Comparison of ENCODE assay signal across 9 cellular contexts in the genomic region with DNA sequence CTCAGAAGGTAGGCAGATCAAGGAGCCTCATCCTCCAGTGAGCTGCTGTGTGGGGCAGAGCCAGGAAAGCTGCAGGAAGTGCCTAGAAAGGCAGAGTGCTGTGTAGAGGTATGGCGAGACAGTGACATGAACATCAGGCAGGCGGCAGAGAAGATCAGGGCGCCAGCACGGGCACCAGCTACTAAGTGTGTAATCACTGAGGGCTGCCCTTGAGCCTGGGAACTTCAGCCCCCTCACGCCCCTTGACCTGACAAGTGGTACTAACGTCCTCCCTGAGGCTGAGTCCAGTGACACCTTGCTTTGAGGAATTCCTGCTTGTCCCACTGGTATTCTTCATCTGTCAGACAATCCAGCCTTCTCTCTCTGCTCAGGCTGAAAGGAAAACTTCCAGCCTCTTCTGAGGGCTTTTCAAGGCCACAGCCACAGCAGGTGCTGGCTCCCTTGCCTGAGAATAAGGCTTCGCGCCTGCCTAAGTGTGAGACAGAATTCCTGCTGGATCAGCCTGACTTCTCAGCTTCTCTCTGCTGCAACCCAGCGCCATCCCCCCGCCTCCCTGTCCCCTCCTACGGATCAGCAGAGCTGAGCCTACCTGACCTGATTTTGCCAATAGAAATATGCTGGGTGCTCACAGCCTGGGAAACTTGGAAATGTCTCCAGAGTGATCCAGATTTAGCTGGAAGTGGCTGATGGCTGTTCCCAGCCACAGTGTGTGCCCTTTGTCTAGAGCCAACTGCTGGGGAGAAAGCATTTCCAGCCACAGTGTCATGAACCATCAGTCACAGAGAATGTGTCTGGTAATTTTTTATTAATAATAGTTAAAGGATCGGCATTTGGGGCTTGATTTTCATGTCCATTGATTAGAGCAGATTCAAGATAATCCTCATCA.
A peak's percentile ranks its signal among the peaks of the same experiment; 100 is the strongest.
DNase-seq lines count a peak whose midpoint lies in the region; ATAC-seq, FAIRE-seq and TF ChIP-seq lines count a peak whose summit lies in the region.
"Had no signal": no experiment of that assay in that cellular context is flagged by ENCODE, and none has a peak within 500 bp of the region (broad histone marks: within the 10 kb centered on the region; RNA-seq: fewer than 3 reads in every experiment).

No MANE protein-coding gene starts in this region.

- TF ChIP-seq POLR2A in GM12891 (IDR thresholded peaks at IDR 0.05; ENCODE audit: low read depth, low read length) (no peak), sigmoid colon (IDR thresholded peaks at IDR 0.05) (no peak)

- intact Hi-C loops in activated T-helper 1 cell treated with anti-CD3 and anti-CD28 coated beads, Interleukin-12 subunit alpha, Interleukin-12 subunit beta, Interleukin-2, Interleukin-4 antibody, amounts not matched to agents 30 ng/mL and 10 ng/mL and 1 ng/mL, durations not matched to agents 14 hours and 24 hours and 36 hours (cut with micrococcal nuclease): loop anchor here (5.0 kb wide), 1 partner anchor 370 kb away; no protein-coding TSS in a partner anchor
- intact Hi-C loops in sigmoid colon (cut with DNase I): no loop called here

- peak; percentile 84 for FAIRE-seq in GM12891 (lab: Jason Lieb, UNC)

- H3K4me3 Mint-ChIP-seq in activated T-helper 1 cell treated with anti-CD3 and anti-CD28 coated beads, Interleukin-12 subunit alpha, Interleukin-12 subunit beta, Interleukin-2, Interleukin-4 antibody, amounts not matched to agents 30 ng/mL and 10 ng/mL and 1 ng/mL, durations not matched to agents 14 hours and 24 hours and 36 hours: no peak overlapping the region

- H3K27ac ChIP-seq in sigmoid colon: no peak overlapping the region

- no peak for TF ChIP-seq EP300 in sigmoid colon (IDR thresholded peaks at IDR 0.05)

- H3K36me3 ChIP-seq in sigmoid colon: peaks cover 0 to 43% (median 7%) of the 10 kb centered on the region in 4 donors

- no peak for TF ChIP-seq CTCF in sigmoid colon (IDR thresholded peaks at IDR 0.05)

- H3K27me3 ChIP-seq in sigmoid colon: no peaks in the 10 kb centered on the region

- H3K4me3 ChIP-seq in sigmoid colon: no peak overlapping the region

- ATAC-seq in GM18861 (IDR thresholded peaks at IDR 0.05; ENCODE audit: unreplicated experiment): no peak
- ATAC-seq in HG03571 (IDR thresholded peaks at IDR 0.05; ENCODE audit: unreplicated experiment): no peak
- ATAC-seq in GM18870 (IDR thresholded peaks at IDR 0.05; ENCODE audit: unreplicated experiment): no peak

- no peak for DNase-seq in GM12891 (ENCODE audit: insufficient read length, low spot score)
- DNase-seq in activated T-helper 1 cell treated with anti-CD3 and anti-CD28 coated beads, Interleukin-12 subunit alpha, Interleukin-12 subunit beta, Interleukin-2, Interleukin-4 antibody, amounts not matched to agents 30 ng/mL and 10 ng/mL and 1 ng/mL, durations not matched to agents 14 hours and 24 hours and 36 hours (ENCODE audit: low spot score): no peak
- peak; percentile 43 for DNase-seq in inferior parietal cortex (ENCODE audit: extremely low spot score)
- peak; percentile 63 for DNase-seq in sigmoid colon
- DNase-seq in ACHN: no peak
- DNase-seq: activated gamma-delta T cell had no signal

- peaks cover 0 to 6% (median 2%) of the 10 kb centered on the region in 4 donors for H3K4me1 ChIP-seq in sigmoid colon

- H3K27ac Mint-ChIP-seq in activated T-helper 1 cell treated with anti-CD3 and anti-CD28 coated beads, Interleukin-12 subunit alpha, Interleukin-12 subunit beta, Interleukin-2, Interleukin-4 antibody, amounts not matched to agents 30 ng/mL and 10 ng/mL and 1 ng/mL, durations not matched to agents 14 hours and 24 hours and 36 hours: peak overlapping the region; percentile 99

- no peaks in the 10 kb centered on the region for H3K9me3 ChIP-seq in sigmoid colon

- no peaks in the 10 kb centered on the region for H3K9me3 Mint-ChIP-seq in activated T-helper 1 cell treated with anti-CD3 and anti-CD28 coated beads, Interleukin-12 subunit alpha, Interleukin-12 subunit beta, Interleukin-2, Interleukin-4 antibody, amounts not matched to agents 30 ng/mL and 10 ng/mL and 1 ng/mL, durations not matched to agents 14 hours and 24 hours and 36 hours

- H3K36me3 Mint-ChIP-seq in activated T-helper 1 cell treated with anti-CD3 and anti-CD28 coated beads, Interleukin-12 subunit alpha, Interleukin-12 subunit beta, Interleukin-2, Interleukin-4 antibody, amounts not matched to agents 30 ng/mL and 10 ng/mL and 1 ng/mL, durations not matched to agents 14 hours and 24 hours and 36 hours (ENCODE audit: low read depth): peaks cover 6% of the 10 kb centered on the region

- in situ Hi-C loops in ACHN (cut with HindIII; ENCODE audit: low pct_ligation_motif_present, low pct_unique_long_range_greater_than_20kb, low sequenced_read_pairs): no loop called here

- no peaks in the 10 kb centered on the region for H3K27me3 Mint-ChIP-seq in activated T-helper 1 cell treated with anti-CD3 and anti-CD28 coated beads, Interleukin-12 subunit alpha, Interleukin-12 subunit beta, Interleukin-2, Interleukin-4 antibody, amounts not matched to agents 30 ng/mL and 10 ng/mL and 1 ng/mL, durations not matched to agents 14 hours and 24 hours and 36 hours (ENCODE audit: insufficient read depth)

- peaks cover 81% of the 10 kb centered on the region for H3K4me1 Mint-ChIP-seq in activated T-helper 1 cell treated with anti-CD3 and anti-CD28 coated beads, Interleukin-12 subunit alpha, Interleukin-12 subunit beta, Interleukin-2, Interleukin-4 antibody, amounts not matched to agents 30 ng/mL and 10 ng/mL and 1 ng/mL, durations not matched to agents 14 hours and 24 hours and 36 hours (ENCODE audit: low read depth)

- WGBS in sigmoid colon, 2 donors: 88 to 92% methylated on average over 12 of the region's 12 CpGs

TF ChIP-seq in GM12891, 5 proteins besides CTCF, POLR2A, EP300 and RAD21:
- TF ChIP-seq POLR2AphosphoS5 (IDR thresholded peaks at IDR 0.05; ENCODE audit: low read depth, low read length) (no peak), TAF1 (IDR thresholded peaks at IDR 0.05; ENCODE audit: low read depth, low read length) (no peak), PAX5 (IDR thresholded peaks at IDR 0.05; ENCODE audit: insufficient read depth, low read length, severe bottlenecking) (no peak), POU2F2 (IDR thresholded peaks at IDR 0.05; ENCODE audit: low read depth, low read length) (no peak), SPI1 (IDR thresholded peaks at IDR 0.05; ENCODE audit: low read depth, low read length) (no peak)
TF ChIP-seq in GM12891: peak in this region for 0.

Comparison
In these comparisons a context has a peak if more than half of its experiments do, and no peak if none do; other contexts are left out.
1. DNase-seq: peak in inferior parietal cortex (single experiment) and sigmoid colon (single experiment); none in GM12891 (single experiment), activated T-helper 1 cell treated with anti-CD3 and anti-CD28 coated beads, Interleukin-12 subunit alpha, Interleukin-12 subunit beta, Interleukin-2, Interleukin-4 antibody, amounts not matched to agents 30 ng/mL and 10 ng/mL and 1 ng/mL, durations not matched to agents 14 hours and 24 hours and 36 hours (single experiment) and ACHN (single experiment).